15 cellular contexts compared by ENCODE assay signal in genomic region chr13:29562762-29563161, GRCh38.
"Had no signal": no experiment of that assay in that cellular context is flagged by ENCODE, and none has a peak within 500 bp of the region (broad histone marks: within the 10 kb centered on the region; RNA-seq: fewer than 3 reads in every experiment).

No MANE protein-coding gene starts in this region.

- ATAC-seq: pancreas; stimulated activated naive CD8-positive, alpha-beta T cell treated with anti-CD3 and anti-CD28 coated beads, Interleukin-15, amount 100 ng/mL, for 72 hours had no signal

- H3K27ac ChIP-seq: ascending aorta, pancreas, thoracic aorta had no signal

- H3K27me3 Mint-ChIP-seq: stimulated activated naive CD8-positive, alpha-beta T cell treated with anti-CD3 and anti-CD28 coated beads, Interleukin-15, amount 100 ng/mL, for 72 hours had no signal

- H3K4me3 Mint-ChIP-seq: stimulated activated naive CD8-positive, alpha-beta T cell treated with anti-CD3 and anti-CD28 coated beads, Interleukin-15, amount 100 ng/mL, for 72 hours had no signal

- DNase-seq: activated CD4-positive, alpha-beta T cell treated with anti-CD3 and anti-CD28 coated beads, Interleukin-2, amount 50 U/mL, for 1 hour; activated CD4-positive, CD25-positive, alpha-beta regulatory T cell; activated effector memory CD4-positive, alpha-beta T cell treated with anti-CD3 and anti-CD28 coated beads, Interleukin-2, amount 50 U/mL, for 16 hours; activated T-cell treated with anti-CD3 and anti-CD28 coated beads, Interleukin-2, amount 50 U/mL, for 1 hour; kidney glomerular epithelial cell; pancreas; retina; stimulated activated CD4-positive, alpha-beta T cell treated with anti-CD3 and anti-CD28 coated beads, Interleukin-15, amount 100 ng/mL, for 24 hours; stimulated activated CD4-positive, alpha-beta T cell treated with anti-CD3 and anti-CD28 coated beads, Interleukin-4, amount 100 ng/mL, for 24 hours; stimulated activated naive CD8-positive, alpha-beta T cell treated with anti-CD3 and anti-CD28 coated beads, Interleukin-15, amount 100 ng/mL, for 72 hours; T-helper 2 cell had no signal

- H3K36me3 ChIP-seq: ascending aorta, pancreas, thoracic aorta had no signal

- H3K27me3 ChIP-seq: ascending aorta, pancreas had no signal

- H3K4me3 ChIP-seq: ascending aorta, pancreas, thoracic aorta had no signal

- H3K9me3 Mint-ChIP-seq: stimulated activated naive CD8-positive, alpha-beta T cell treated with anti-CD3 and anti-CD28 coated beads, Interleukin-15, amount 100 ng/mL, for 72 hours had no signal

- FAIRE-seq: colon, pancreas, TTC549 had no signal

- H3K9me3 ChIP-seq: ascending aorta, pancreas, thoracic aorta had no signal
